ENCODE assay signal across 13 cellular contexts in the genomic region with DNA sequence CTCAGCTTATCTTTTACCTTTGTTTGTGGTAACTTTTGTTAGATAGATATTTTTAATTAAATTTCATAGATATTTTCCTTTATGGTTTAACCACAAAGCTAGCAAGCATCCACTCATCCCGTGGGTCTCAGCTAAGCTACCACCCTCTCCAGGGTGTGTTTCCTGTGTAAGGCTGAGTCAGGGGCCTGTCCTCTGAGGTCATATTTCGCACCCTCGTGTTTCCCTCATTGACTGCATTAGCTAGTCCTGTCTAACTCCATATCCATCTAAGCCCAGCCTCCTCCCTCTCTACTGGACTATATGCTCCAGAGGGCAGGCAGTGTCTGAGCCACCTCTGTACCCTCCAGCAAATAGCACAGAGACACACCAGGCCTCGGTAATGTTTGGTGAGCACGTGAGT. TPM values are rescaled to one million over a fixed set of nuclear protein-coding genes. Genes with fewer than 3 reads are reported as not detected.
DNase-seq lines count a peak whose midpoint lies in the region; ATAC-seq and TF ChIP-seq lines count a peak whose summit lies in the region.
"Had no signal": no experiment of that assay in that cellular context is flagged by ENCODE, and none has a peak within 500 bp of the region (broad histone marks: within the 10 kb centered on the region; RNA-seq: fewer than 3 reads in every experiment).

No MANE protein-coding gene starts in this region.

- no peaks in the 10 kb centered on the region for H3K9me3 ChIP-seq in heart left ventricle
- H3K9me3 ChIP-seq: body of pancreas, spleen, tibial artery had no signal

- DNase-seq in EH (ENCODE audit: low read depth), result peak; percentile 66
- DNase-seq in Kasumi-1 (lab: John Stamatoyannopoulos, UW), result peak; percentile 5 to 9
- peak; percentile 12 for DNase-seq in activated naive CD8-positive, alpha-beta T cell treated with anti-CD3 and anti-CD28 coated beads for 36 hours
- DNase-seq in glomerular visceral epithelial cell (ENCODE audit: extremely low spot score), result peak; percentile 41
- DNase-seq in T-helper 2 cell, result no peak
- DNase-seq in CD14-positive monocyte (ENCODE audit: low spot score), result no peak
- no peak for DNase-seq in heart left ventricle
- DNase-seq: body of pancreas, NCI-H1092, spleen, tibial artery had no signal

- intact Hi-C loops in CD14-positive monocyte (cut with micrococcal nuclease) (loop anchor here (5.0 to 10.0 kb wide), 3 partner anchors 63 to 323 kb away; no protein-coding TSS in a partner anchor), heart left ventricle (cut with DNase I) (loop anchor here in 5 of 10 donors (5.0 to 10.0 kb wide), 3 partner anchors 203 to 315 kb away; no protein-coding TSS in a partner anchor)

- H3K4me3 ChIP-seq in heart left ventricle, result no peak overlapping the region
- H3K4me3 ChIP-seq: body of pancreas, spleen, tibial artery had no signal

- no peaks in the 10 kb centered on the region for H3K27me3 Mint-ChIP-seq in activated naive CD8-positive, alpha-beta T cell treated with anti-CD3 and anti-CD28 coated beads for 36 hours
- peaks cover 0 to under 1% (median 0%) of the 10 kb centered on the region in 3 donors for H3K27me3 Mint-ChIP-seq in CD14-positive monocyte (ENCODE audit: low read depth in 3 of 3)

- peak overlapping the region; percentile 85 for H3K27ac Mint-ChIP-seq in activated naive CD8-positive, alpha-beta T cell treated with anti-CD3 and anti-CD28 coated beads for 36 hours
- H3K27ac Mint-ChIP-seq in CD14-positive monocyte, result peak overlapping the region in 1 of 7 donors; percentile 42

- ATAC-seq in GM21390 (IDR thresholded peaks at IDR 0.05; ENCODE audit: unreplicated experiment) (no peak), heart left ventricle (no peak)
- ATAC-seq: body of pancreas, HCT116 had no signal

- peaks cover 10% of the 10 kb centered on the region for H3K4me1 Mint-ChIP-seq in activated naive CD8-positive, alpha-beta T cell treated with anti-CD3 and anti-CD28 coated beads for 36 hours
- no peaks in the 10 kb centered on the region for H3K4me1 Mint-ChIP-seq in CD14-positive monocyte

- no peaks in the 10 kb centered on the region for H3K9me3 Mint-ChIP-seq in activated naive CD8-positive, alpha-beta T cell treated with anti-CD3 and anti-CD28 coated beads for 36 hours
- H3K9me3 Mint-ChIP-seq in CD14-positive monocyte, result no peaks in the 10 kb centered on the region

- TF ChIP-seq POLR2A in heart left ventricle (IDR thresholded peaks at IDR 0.05), result no peak

- H3K4me1 ChIP-seq in heart left ventricle, result peaks cover 0 to 6% (median 0%) of the 10 kb centered on the region in 12 donors
- H3K4me1 ChIP-seq: body of pancreas, tibial artery had no signal

- no peak overlapping the region for H3K4me3 Mint-ChIP-seq in activated naive CD8-positive, alpha-beta T cell treated with anti-CD3 and anti-CD28 coated beads for 36 hours
- no peak overlapping the region for H3K4me3 Mint-ChIP-seq in CD14-positive monocyte

- no peaks in the 10 kb centered on the region for H3K27me3 ChIP-seq in heart left ventricle
- H3K27me3 ChIP-seq: body of pancreas, spleen, tibial artery had no signal

- H3K36me3 ChIP-seq in heart left ventricle, result peaks cover 0 to 100% (median 52%) of the 10 kb centered on the region in 9 donors

- H3K36me3 Mint-ChIP-seq in activated naive CD8-positive, alpha-beta T cell treated with anti-CD3 and anti-CD28 coated beads for 36 hours, result peaks cover 20% of the 10 kb centered on the region
- H3K36me3 Mint-ChIP-seq in CD14-positive monocyte, result peaks cover 32 to 35% of the 10 kb centered on the region in 2 donors

- WGBS in heart left ventricle, 4 donors, result 76 to 82% (median 79%) methylated on average over 5 of the region's 5 CpGs

- no peak overlapping the region for H3K27ac ChIP-seq in heart left ventricle
- H3K27ac ChIP-seq: body of pancreas, spleen, tibial artery had no signal

- TF ChIP-seq CTCF in CD14-positive monocyte (IDR thresholded peaks at IDR 0.05), result no peak
- no peak for TF ChIP-seq CTCF in heart left ventricle (IDR thresholded peaks at IDR 0.05)

RNA-seq across cellular contexts. Expression of a gene that starts 16.7 kb away (rescaled TPM):
- total RNA-seq in activated naive CD8-positive, alpha-beta T cell treated with anti-CD3 and anti-CD28 coated beads for 36 hours, result 10 to 100 TPM; 23.7 to 25.2 TPM
- polyA plus RNA-seq in CD14-positive monocyte (1 to 10 TPM; 3.5 to 3.6 TPM), heart left ventricle (1 to 10 TPM; 3.9 to 9.0 TPM)
- total RNA-seq in heart left ventricle, result 10 to 100 TPM in 8 of 9 donors, 1 to 10 TPM in 1; 5.3 to 26.6 (median 13.4) TPM

RNA-seq across cellular contexts. Expression of a gene that starts 16.9 kb away (rescaled TPM):
- total RNA-seq in activated naive CD8-positive, alpha-beta T cell treated with anti-CD3 and anti-CD28 coated beads for 36 hours, result 100 to 1,000 TPM; 137 to 139 TPM
- polyA plus RNA-seq in CD14-positive monocyte, result 100 to 1,000 TPM; 150 to 185 TPM
- total RNA-seq in heart left ventricle, result 100 to 1,000 TPM in 6 of 9 donors, 10 to 100 TPM in 3; 21.8 to 136 (median 109) TPM
- 100 to 1,000 TPM; 117 to 123 TPM for polyA plus RNA-seq in heart left ventricle

RNA-seq across cellular contexts. Expression of a gene that starts 56.6 kb away (rescaled TPM):
- 10 to 100 TPM; 13.0 to 13.1 TPM for total RNA-seq in activated naive CD8-positive, alpha-beta T cell treated with anti-CD3 and anti-CD28 coated beads for 36 hours
- polyA plus RNA-seq in CD14-positive monocyte, result 1 to 10 TPM; 2.3 to 3.9 TPM
- total RNA-seq in heart left ventricle, result 10 to 100 TPM in 3 of 9 donors, 1 to 10 TPM in 6; 5.1 to 16.6 (median 7.7) TPM
- polyA plus RNA-seq in heart left ventricle, result 10 to 100 TPM in 1 of 2 donors, 1 to 10 TPM in 1; 6.0 to 14.1 TPM

Comparison
In these comparisons a context has a peak if more than half of its experiments do, and no peak if none do; other contexts are left out.
1. DNase-seq: peak in EH (single experiment), Kasumi-1 (2 of 2), activated naive CD8-positive, alpha-beta T cell treated with anti-CD3 and anti-CD28 coated beads for 36 hours (single experiment) and glomerular visceral epithelial cell (single experiment); none in T-helper 2 cell (0 of 5), CD14-positive monocyte (single experiment) and heart left ventricle (0 of 5).